ENCODE assay signal across 18 cellular contexts in the genomic region with DNA sequence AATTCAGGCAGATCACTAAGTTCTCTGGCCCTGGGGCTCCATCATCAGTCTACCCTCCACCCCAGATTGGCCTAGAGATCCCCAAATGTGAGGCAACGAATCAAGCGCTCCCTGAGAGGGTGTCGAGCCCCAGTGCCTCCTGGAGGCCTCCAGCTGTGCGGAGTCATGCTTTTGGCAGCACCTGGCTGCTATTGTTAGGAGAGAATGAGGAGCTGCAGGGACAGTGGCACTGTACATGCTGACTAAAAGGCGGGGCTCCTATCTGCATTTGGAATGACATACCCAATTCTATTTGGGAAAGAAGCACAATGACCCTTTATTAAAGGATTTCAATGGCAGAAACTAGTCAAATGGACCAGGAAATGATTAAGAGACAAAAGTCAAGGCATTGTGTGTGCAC.
"Had no signal": no experiment of that assay in that cellular context is flagged by ENCODE, and none has a peak within 500 bp of the region (broad histone marks: within the 10 kb centered on the region; RNA-seq: fewer than 3 reads in every experiment).

No MANE protein-coding gene starts in this region.

- H3K27ac ChIP-seq: coronary artery, epithelial cell of prostate, prostate gland, right atrium auricular region, spleen, tibial artery had no signal

- H3K27me3 ChIP-seq: right atrium auricular region, spleen, tibial artery had no signal

- H3K27ac Mint-ChIP-seq: activated naive CD8-positive, alpha-beta T cell; activated T-cell treated with anti-CD3 and anti-CD28 coated beads, Interleukin-2, amount 50 U/mL, for 24 hours; activated T-helper 17 cell treated with anti-CD3 and anti-CD28 coated beads, Interleukin-2, amount 50 U/mL, for 72 hours; immature natural killer cell; naive B cell; WTC11 had no signal

- H3K4me1 Mint-ChIP-seq: activated T-helper 17 cell treated with anti-CD3 and anti-CD28 coated beads, Interleukin-2, amount 50 U/mL, for 72 hours; immature natural killer cell; naive B cell had no signal

- H3K36me3 Mint-ChIP-seq: naive B cell had no signal

- H3K27me3 Mint-ChIP-seq: activated T-cell treated with anti-CD3 and anti-CD28 coated beads, Interleukin-2, amount 50 U/mL, for 24 hours had no signal

- H3K9me3 Mint-ChIP-seq: activated T-cell treated with anti-CD3 and anti-CD28 coated beads, Interleukin-2, amount 50 U/mL, for 24 hours had no signal

- H3K4me3 ChIP-seq: coronary artery, prostate gland, right atrium auricular region, spleen, tibial artery had no signal

- H3K4me3 Mint-ChIP-seq: activated naive CD8-positive, alpha-beta T cell; activated T-cell treated with anti-CD3 and anti-CD28 coated beads, Interleukin-2, amount 50 U/mL, for 24 hours; activated T-helper 17 cell treated with anti-CD3 and anti-CD28 coated beads, Interleukin-2, amount 50 U/mL, for 72 hours; immature natural killer cell; neural crest cell; WTC11 had no signal

- ATAC-seq: activated T-helper 17 cell treated with anti-CD3 and anti-CD28 coated beads, Interleukin-2, amount 50 U/mL, for 72 hours; WTC11 had no signal

- DNase-seq: activated T-cell treated with anti-CD3 and anti-CD28 coated beads, Interleukin-2, amount 50 U/mL, for 24 hours; cerebellar nuclear complex; immature natural killer cell; mesenchymal stem cell; naive B cell; spleen; stimulated activated CD4-positive, alpha-beta T cell treated with anti-CD3 and anti-CD28 coated beads, Interleukin-4, amount 100 ng/mL, for 1 hour; stimulated activated naive CD4-positive, alpha-beta T cell treated with Interleukin-2 at 50 U/mL for 16 hours; T-helper 9 cell; tibial artery had no signal

- H3K4me1 ChIP-seq: prostate gland, right atrium auricular region, spleen, tibial artery had no signal

- H3K36me3 ChIP-seq: prostate gland, right atrium auricular region, spleen, tibial artery had no signal

- H3K9me3 ChIP-seq: prostate gland had no signal
